11 cellular contexts compared by ENCODE assay signal in genomic region chr13:29936051-29936813, GRCh38.
DNase-seq lines count a peak whose midpoint lies in the region; ATAC-seq lines count a peak whose summit lies in the region.
"Had no signal": no experiment of that assay in that cellular context is flagged by ENCODE, and none has a peak within 500 bp of the region (broad histone marks: within the 10 kb centered on the region; RNA-seq: fewer than 3 reads in every experiment).

No MANE protein-coding gene starts in this region.

- ATAC-seq in GM19455 (IDR thresholded peaks at IDR 0.05; ENCODE audit: unreplicated experiment) = peak; percentile 23
- ATAC-seq: HCT116 had no signal

- intact Hi-C loops in head of caudate nucleus (cut with DNase I) = no loop called here

- DNase-seq in CD1c-positive myeloid dendritic cell (ENCODE audit: extremely low spot score) (peak; percentile 70), RPMI8226 (peak; percentile 4), head of caudate nucleus (peak in 22 of 42 donors; percentile 9 to 57 (median 36)), iPS-NIHi7 (ENCODE audit: extremely low spot score) (no peak), DMS153 (lab: John Stamatoyannopoulos, UW) (no peak), NCI-H526 treated with DMSO at 0.1 percent for 48 hours (lab: John Stamatoyannopoulos, UW) (no peak), epidermal melanocyte (ENCODE audit: insufficient read length, low spot score) (no peak)
- DNase-seq: brain microvascular endothelial cell, NCI-H1105 had no signal

Comparison
In these comparisons a context has a peak if more than half of its experiments do, and no peak if none do; other contexts are left out.
1. DNase-seq: peak in CD1c-positive myeloid dendritic cell (single experiment), RPMI8226 (single experiment) and head of caudate nucleus (22 of 42); none in iPS-NIHi7 (single experiment), DMS153 (single experiment), NCI-H526 treated with DMSO at 0.1 percent for 48 hours (single experiment) and epidermal melanocyte (single experiment).